11 cellular contexts compared by ENCODE assay signal in genomic region chr10:986137-986825, GRCh38. TPM values are rescaled to one million over a fixed set of nuclear protein-coding genes. Genes with fewer than 3 reads are reported as not detected.
DNase-seq lines count a peak whose midpoint lies in the region; ATAC-seq and TF ChIP-seq lines count a peak whose summit lies in the region.
"Had no signal": no experiment of that assay in that cellular context is flagged by ENCODE, and none has a peak within 500 bp of the region (broad histone marks: within the 10 kb centered on the region; RNA-seq: fewer than 3 reads in every experiment).

No MANE protein-coding gene starts in this region.

- peak overlapping the region; percentile 89 to 95 (median 92) for H3K27ac ChIP-seq in upper lobe of left lung

- TF ChIP-seq CTCF in fibroblast of pulmonary artery (IDR thresholded peaks at IDR 0.05; ENCODE audit: low read length, missing control alignments), result no peak
- TF ChIP-seq CTCF in upper lobe of left lung (IDR thresholded peaks at IDR 0.05), result no peak

- no peak overlapping the region for H3K4me3 ChIP-seq in fibroblast of pulmonary artery (replicated peaks; ENCODE audit: low read depth, low read length)
- H3K4me3 ChIP-seq in upper lobe of left lung, result peak overlapping the region in 3 of 4 donors; percentile 26 to 36 (median 33)

- H3K27me3 ChIP-seq in upper lobe of left lung, result no peaks in the 10 kb centered on the region

- WGBS in upper lobe of left lung, 2 donors, result 66 to 68% methylated on average over 7 of the region's 7 CpGs

- H3K36me3 ChIP-seq in upper lobe of left lung, result no peaks in the 10 kb centered on the region

- peak in 2 of 4 donors; percentile 45 to 90 for TF ChIP-seq EP300 in upper lobe of left lung (IDR thresholded peaks at IDR 0.05)

- peaks cover 33 to 34% of the 10 kb centered on the region in 2 donors for H3K36me3 Mint-ChIP-seq in activated naive CD4-positive, alpha-beta T cell treated with anti-CD3 and anti-CD28 coated beads, Interleukin-2, amount 50 U/mL, for 72 hours

- no peak for ATAC-seq in activated naive CD4-positive, alpha-beta T cell treated with anti-CD3 and anti-CD28 coated beads, Interleukin-2, amount 50 U/mL, for 72 hours
- ATAC-seq in upper lobe of left lung (ENCODE audit: low FRiP score in 2 of 2) (peak in 1 of 2 donors; percentile 69), HG02610 (IDR thresholded peaks at IDR 0.05; ENCODE audit: unreplicated experiment) (no peak)

- peaks cover 0 to 1% of the 10 kb centered on the region in 2 donors for H3K9me3 Mint-ChIP-seq in activated naive CD4-positive, alpha-beta T cell treated with anti-CD3 and anti-CD28 coated beads, Interleukin-2, amount 50 U/mL, for 72 hours

- peaks cover 20 to 36% (median 27%) of the 10 kb centered on the region in 4 donors for H3K4me1 ChIP-seq in upper lobe of left lung

- peak in 1 of 2 donors; percentile 38 for DNase-seq in activated naive CD4-positive, alpha-beta T cell treated with anti-CD3 and anti-CD28 coated beads, Interleukin-2, amount 50 U/mL, for 72 hours (ENCODE audit: low spot score in 2 of 2)
- no peak for DNase-seq in activated naive CD4-positive, alpha-beta T cell (lab: John Stamatoyannopoulos, UW)
- DNase-seq in SHP77 (lab: John Stamatoyannopoulos, UW) (peak; percentile 44 to 54), fibroblast of pulmonary artery (ENCODE audit: low read depth) (peak; percentile 66), upper lobe of left lung (peak in 1 of 2 donors; percentile 91), midbrain (lab: John Stamatoyannopoulos, UW) (no peak)
- no peak for DNase-seq in stimulated activated CD4-positive, alpha-beta T cell treated with anti-CD3 and anti-CD28 coated beads, Interleukin-4, amount 100 ng/mL, for 24 hours

- H3K27ac Mint-ChIP-seq in activated naive CD4-positive, alpha-beta T cell treated with anti-CD3 and anti-CD28 coated beads, Interleukin-2, amount 50 U/mL, for 72 hours, result peak overlapping the region; percentile 77 to 97

- H3K9me3 ChIP-seq in upper lobe of left lung, result no peaks in the 10 kb centered on the region

- peak in 1 of 4 donors; percentile 48 for TF ChIP-seq POLR2A in upper lobe of left lung (IDR thresholded peaks at IDR 0.05)

RNA-seq across cellular contexts. Expression of gene GTPBP4, which starts 2.0 kb away (rescaled TPM):
- 100 to 1,000 TPM in 1 of 2 donors, 10 to 100 TPM in 1; 96.5 to 123 TPM for total RNA-seq in activated naive CD4-positive, alpha-beta T cell treated with anti-CD3 and anti-CD28 coated beads, Interleukin-2, amount 50 U/mL, for 72 hours
- 10 to 100 TPM; 22.0 to 41.9 (median 33.3) TPM for total RNA-seq in upper lobe of left lung

RNA-seq across cellular contexts. Expression of gene IDI2, which starts 39.4 kb away (rescaled TPM):
- total RNA-seq in activated naive CD4-positive, alpha-beta T cell treated with anti-CD3 and anti-CD28 coated beads, Interleukin-2, amount 50 U/mL, for 72 hours, result not detected
- total RNA-seq in upper lobe of left lung, result not detected
- total RNA-seq: cerebellum, H4, subcutaneous adipose tissue had no signal

RNA-seq across cellular contexts. Expression of gene LARP4B, which starts 54.8 kb away (rescaled TPM):
- 100 to 1,000 TPM in 1 of 2 donors, 10 to 100 TPM in 1; 87.4 to 122 TPM for total RNA-seq in activated naive CD4-positive, alpha-beta T cell treated with anti-CD3 and anti-CD28 coated beads, Interleukin-2, amount 50 U/mL, for 72 hours
- 100 to 1,000 TPM; 106 to 154 (median 139) TPM for total RNA-seq in upper lobe of left lung

Comparison
In these comparisons a context has a peak if more than half of its experiments do, and no peak if none do; other contexts are left out.
1. DNase-seq: peak in SHP77 (2 of 2) and fibroblast of pulmonary artery (single experiment); none in activated naive CD4-positive, alpha-beta T cell (0 of 4), midbrain (single experiment) and stimulated activated CD4-positive, alpha-beta T cell treated with anti-CD3 and anti-CD28 coated beads, Interleukin-4, amount 100 ng/mL, for 24 hours (single experiment).